In the genomic region with DNA sequence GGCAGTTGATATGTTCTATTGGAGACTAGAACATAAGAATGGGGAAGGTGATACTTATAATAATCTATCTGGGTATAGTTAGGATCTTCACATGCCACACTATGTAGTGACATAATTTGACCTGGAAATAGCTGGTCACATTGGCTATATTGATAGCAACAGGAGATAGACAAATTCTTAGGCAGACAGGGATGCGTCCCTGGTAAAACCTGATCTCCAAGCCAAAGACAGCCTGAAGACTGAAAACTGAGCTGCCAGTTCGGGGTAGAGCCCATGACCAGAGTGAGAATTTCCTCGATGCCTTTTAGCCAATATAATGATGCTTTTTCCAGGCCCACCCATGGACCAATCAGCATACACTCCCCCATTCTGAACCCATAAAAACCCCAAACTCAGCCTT, we compare ENCODE assay signal across 1 cellular context.
TF ChIP-seq lines count a peak whose summit lies in the region.

No MANE protein-coding gene starts in this region.

TF ChIP-seq in K562, 482 proteins besides CTCF, POLR2A, EP300 and RAD21:
- TF ChIP-seq ELK3 (CRISPR knock-in tag; IDR thresholded peaks at IDR 0.05) (no peak), NR2C2 (CRISPR knock-in tag; IDR thresholded peaks at IDR 0.05) (no peak), NR2C2 (tag; IDR thresholded peaks at IDR 0.05) (no peak), TFAP4 (CRISPR knock-in tag; IDR thresholded peaks at IDR 0.05; ENCODE audit: borderline replicate concordance) (no peak), THRB (CRISPR knock-in tag; conservative IDR thresholded peaks at IDR 0.05) (no peak), KLF16 (IDR thresholded peaks at IDR 0.05) (no peak), PRDM10 (IDR thresholded peaks at IDR 0.05; ENCODE audit: partially characterized antibody) (no peak), ZC3H11A (IDR thresholded peaks at IDR 0.05; ENCODE audit: low read depth, low read length) (no peak), FOXJ2 (tag; IDR thresholded peaks at IDR 0.05) (no peak), E2F3 (CRISPR knock-in tag; IDR thresholded peaks at IDR 0.05) (no peak), HSF4 (CRISPR knock-in tag; IDR thresholded peaks at IDR 0.05; ENCODE audit: borderline replicate concordance) (no peak), KHSRP (IDR thresholded peaks at IDR 0.05) (no peak), ZNF583 (CRISPR knock-in tag; IDR thresholded peaks at IDR 0.05) (no peak)
- TF ChIP-seq, protein P1, sequence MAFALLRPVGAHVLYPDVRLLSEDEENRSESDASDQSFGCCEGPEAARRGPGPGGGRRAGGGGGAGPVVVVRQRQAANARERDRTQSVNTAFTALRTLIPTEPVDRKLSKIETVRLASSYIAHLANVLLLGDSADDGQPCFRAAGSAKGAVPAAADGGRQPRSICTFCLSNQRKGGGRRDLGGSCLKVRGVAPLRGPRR (CRISPR knock-in tag; IDR thresholded peaks at IDR 0.05) = no peak
- TF ChIP-seq, protein P2, sequence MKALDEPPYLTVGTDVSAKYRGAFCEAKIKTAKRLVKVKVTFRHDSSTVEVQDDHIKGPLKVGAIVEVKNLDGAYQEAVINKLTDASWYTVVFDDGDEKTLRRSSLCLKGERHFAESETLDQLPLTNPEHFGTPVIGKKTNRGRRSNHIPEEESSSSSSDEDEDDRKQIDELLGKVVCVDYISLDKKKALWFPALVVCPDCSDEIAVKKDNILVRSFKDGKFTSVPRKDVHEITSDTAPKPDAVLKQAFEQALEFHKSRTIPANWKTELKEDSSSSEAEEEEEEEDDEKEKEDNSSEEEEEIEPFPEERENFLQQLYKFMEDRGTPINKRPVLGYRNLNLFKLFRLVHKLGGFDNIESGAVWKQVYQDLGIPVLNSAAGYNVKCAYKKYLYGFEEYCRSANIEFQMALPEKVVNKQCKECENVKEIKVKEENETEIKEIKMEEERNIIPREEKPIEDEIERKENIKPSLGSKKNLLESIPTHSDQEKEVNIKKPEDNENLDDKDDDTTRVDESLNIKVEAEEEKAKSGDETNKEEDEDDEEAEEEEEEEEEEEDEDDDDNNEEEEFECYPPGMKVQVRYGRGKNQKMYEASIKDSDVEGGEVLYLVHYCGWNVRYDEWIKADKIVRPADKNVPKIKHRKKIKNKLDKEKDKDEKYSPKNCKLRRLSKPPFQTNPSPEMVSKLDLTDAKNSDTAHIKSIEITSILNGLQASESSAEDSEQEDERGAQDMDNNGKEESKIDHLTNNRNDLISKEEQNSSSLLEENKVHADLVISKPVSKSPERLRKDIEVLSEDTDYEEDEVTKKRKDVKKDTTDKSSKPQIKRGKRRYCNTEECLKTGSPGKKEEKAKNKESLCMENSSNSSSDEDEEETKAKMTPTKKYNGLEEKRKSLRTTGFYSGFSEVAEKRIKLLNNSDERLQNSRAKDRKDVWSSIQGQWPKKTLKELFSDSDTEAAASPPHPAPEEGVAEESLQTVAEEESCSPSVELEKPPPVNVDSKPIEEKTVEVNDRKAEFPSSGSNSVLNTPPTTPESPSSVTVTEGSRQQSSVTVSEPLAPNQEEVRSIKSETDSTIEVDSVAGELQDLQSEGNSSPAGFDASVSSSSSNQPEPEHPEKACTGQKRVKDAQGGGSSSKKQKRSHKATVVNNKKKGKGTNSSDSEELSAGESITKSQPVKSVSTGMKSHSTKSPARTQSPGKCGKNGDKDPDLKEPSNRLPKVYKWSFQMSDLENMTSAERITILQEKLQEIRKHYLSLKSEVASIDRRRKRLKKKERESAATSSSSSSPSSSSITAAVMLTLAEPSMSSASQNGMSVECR (CRISPR knock-in tag; IDR thresholded peaks at IDR 0.05) = no peak
- TF ChIP-seq, protein P3, sequence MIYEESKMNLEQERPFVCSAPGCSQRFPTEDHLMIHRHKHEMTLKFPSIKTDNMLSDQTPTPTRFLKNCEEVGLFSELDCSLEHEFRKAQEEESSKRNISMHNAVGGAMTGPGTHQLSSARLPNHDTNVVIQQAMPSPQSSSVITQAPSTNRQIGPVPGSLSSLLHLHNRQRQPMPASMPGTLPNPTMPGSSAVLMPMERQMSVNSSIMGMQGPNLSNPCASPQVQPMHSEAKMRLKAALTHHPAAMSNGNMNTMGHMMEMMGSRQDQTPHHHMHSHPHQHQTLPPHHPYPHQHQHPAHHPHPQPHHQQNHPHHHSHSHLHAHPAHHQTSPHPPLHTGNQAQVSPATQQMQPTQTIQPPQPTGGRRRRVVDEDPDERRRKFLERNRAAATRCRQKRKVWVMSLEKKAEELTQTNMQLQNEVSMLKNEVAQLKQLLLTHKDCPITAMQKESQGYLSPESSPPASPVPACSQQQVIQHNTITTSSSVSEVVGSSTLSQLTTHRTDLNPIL (CRISPR knock-in tag; IDR thresholded peaks at IDR 0.05) = no peak
